ENCODE assay signal across 40 cellular contexts in the genomic region with DNA sequence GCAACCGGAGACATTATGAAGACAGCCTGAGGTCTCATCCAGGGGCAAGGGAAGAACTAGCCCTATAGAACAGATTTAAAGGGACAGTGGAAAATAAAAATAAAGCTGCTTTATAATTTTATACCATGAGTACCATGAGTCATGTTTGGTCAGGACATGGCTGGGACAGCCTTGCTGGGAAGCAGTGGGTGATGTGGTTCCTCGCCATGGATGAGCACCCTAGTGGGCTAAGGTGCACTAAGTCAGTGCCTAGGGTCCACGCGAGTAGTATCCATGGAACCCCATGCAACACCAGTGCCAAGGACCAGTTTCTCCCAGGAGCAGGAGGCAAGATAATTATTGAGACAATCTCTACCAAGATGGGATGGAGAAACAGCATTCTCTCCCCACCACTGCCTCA.
"Had no signal": no experiment of that assay in that cellular context is flagged by ENCODE, and none has a peak within 500 bp of the region (broad histone marks: within the 10 kb centered on the region; RNA-seq: fewer than 3 reads in every experiment).

No MANE protein-coding gene starts in this region.

- H3K4me1 Mint-ChIP-seq: activated naive CD4-positive, alpha-beta T cell treated with anti-CD3 and anti-CD28 coated beads, Interleukin-2, amount 10 ng/mL, durations not matched to agents 7 days and 5 days; activated naive CD4-positive, alpha-beta T cell treated with anti-CD3 and anti-CD28 coated beads, Interleukin-2, amount 50 U/mL, for 24 hours; activated naive CD8-positive, alpha-beta T cell treated with anti-CD3 and anti-CD28 coated beads for 36 hours; activated naive CD8-positive, alpha-beta T cell treated with anti-CD3 and anti-CD28 coated beads, Interleukin-2, amount 10 ng/mL, durations not matched to agents 7 days and 5 days; activated naive CD8-positive, alpha-beta T cell treated with anti-CD3 and anti-CD28 coated beads, Interleukin-2, amount 50 U/mL, for 24 hours; activated T-helper 17 cell treated with anti-CD3 and anti-CD28 coated beads, Interleukin-2, amount 50 U/mL, for 72 hours; brain; central memory CD8-positive, alpha-beta T cell had no signal

- H3K4me3 ChIP-seq: adrenal gland, ascending aorta, body of pancreas, breast epithelium, cardiac muscle cell had no signal

- H3K36me3 Mint-ChIP-seq: activated naive CD4-positive, alpha-beta T cell treated with anti-CD3 and anti-CD28 coated beads, Interleukin-2, amount 10 ng/mL, durations not matched to agents 7 days and 5 days; activated naive CD4-positive, alpha-beta T cell treated with anti-CD3 and anti-CD28 coated beads, Interleukin-2, amount 50 U/mL, for 24 hours; activated naive CD8-positive, alpha-beta T cell; activated naive CD8-positive, alpha-beta T cell treated with anti-CD3 and anti-CD28 coated beads for 36 hours; activated naive CD8-positive, alpha-beta T cell treated with anti-CD3 and anti-CD28 coated beads, Interleukin-2, amount 10 ng/mL, durations not matched to agents 7 days and 5 days had no signal

- H3K27ac ChIP-seq: adrenal gland, ascending aorta, body of pancreas, brain microvascular endothelial cell, breast epithelium, cardiac muscle cell had no signal

- ATAC-seq: activated naive CD4-positive, alpha-beta T cell treated with anti-CD3 and anti-CD28 coated beads, Interleukin-2, amount 50 U/mL, for 72 hours; activated naive CD8-positive, alpha-beta T cell treated with anti-CD3 and anti-CD28 coated beads, Interleukin-2, amount 50 U/mL, for 24 hours; activated T-cell treated with anti-CD3 and anti-CD28 coated beads, Interleukin-2, amount 50 U/mL, for 4 hours; activated T-cell treated with anti-CD3 and anti-CD28 coated beads, Interleukin-2, amount 50 U/mL, for 72 hours; activated T-helper 17 cell treated with anti-CD3 and anti-CD28 coated beads, Interleukin-2, amount 50 U/mL, for 72 hours; body of pancreas had no signal

- DNase-seq: activated effector memory CD4-positive, alpha-beta T cell treated with anti-CD3 and anti-CD28 coated beads, Interleukin-2, amount 50 U/mL, for 16 hours; activated effector memory CD4-positive, alpha-beta T cell treated with Interleukin-2 at 50 U/mL for 16 hours; activated gamma-delta T cell; activated gamma-delta T cell treated with Interleukin-2 at 50 U/mL for 16 hours; activated naive CD4-positive, alpha-beta T cell; activated naive CD4-positive, alpha-beta T cell treated with anti-CD3 and anti-CD28 coated beads for 36 hours; activated naive CD4-positive, alpha-beta T cell treated with anti-CD3 and anti-CD28 coated beads, Interleukin-2, amount 10 ng/mL, durations not matched to agents 7 days and 5 days; activated naive CD4-positive, alpha-beta T cell treated with anti-CD3 and anti-CD28 coated beads, Interleukin-2, amount 50 U/mL, for 16 hours; activated naive CD4-positive, alpha-beta T cell treated with Interleukin-2 at 50 U/mL for 16 hours; activated naive CD8-positive, alpha-beta T cell treated with anti-CD3 and anti-CD28 coated beads for 36 hours; activated naive CD8-positive, alpha-beta T cell treated with anti-CD3 and anti-CD28 coated beads, Interleukin-2, amount 10 ng/mL, durations not matched to agents 7 days and 5 days; activated naive CD8-positive, alpha-beta T cell treated with anti-CD3 and anti-CD28 coated beads, Interleukin-2, amount 50 U/mL, for 24 hours; activated T-cell treated with anti-CD3 and anti-CD28 coated beads, Interleukin-2, amount 50 U/mL, for 1 hour; activated T-cell treated with anti-CD3 and anti-CD28 coated beads, Interleukin-2, amount 50 U/mL, for 24 hours; activated T-cell treated with anti-CD3 and anti-CD28 coated beads, Interleukin-2, amount 50 U/mL, for 4 hours; activated T-cell treated with anti-CD3 and anti-CD28 coated beads, Interleukin-2, amount 50 U/mL, for 48 hours; activated T-cell treated with anti-CD3 and anti-CD28 coated beads, Interleukin-2, amount 50 U/mL, for 72 hours; adrenal gland; amniotic stem cell; amygdala; anterior cingulate cortex; aorta; body of pancreas; brain microvascular endothelial cell; caudate nucleus; central memory CD4-positive, alpha-beta T cell; cerebellar nuclear complex had no signal

- H3K27ac Mint-ChIP-seq: activated naive CD4-positive, alpha-beta T cell treated with anti-CD3 and anti-CD28 coated beads for 36 hours; activated naive CD4-positive, alpha-beta T cell treated with anti-CD3 and anti-CD28 coated beads, Interleukin-2, amount 10 ng/mL, durations not matched to agents 7 days and 5 days; activated naive CD4-positive, alpha-beta T cell treated with anti-CD3 and anti-CD28 coated beads, Interleukin-2, amount 50 U/mL, for 24 hours; activated naive CD4-positive, alpha-beta T cell treated with anti-CD3 and anti-CD28 coated beads, Interleukin-2, amount 50 U/mL, for 72 hours; activated naive CD8-positive, alpha-beta T cell; activated naive CD8-positive, alpha-beta T cell treated with anti-CD3 and anti-CD28 coated beads for 36 hours; activated naive CD8-positive, alpha-beta T cell treated with anti-CD3 and anti-CD28 coated beads, Interleukin-2, amount 10 ng/mL, durations not matched to agents 7 days and 5 days; activated naive CD8-positive, alpha-beta T cell treated with anti-CD3 and anti-CD28 coated beads, Interleukin-2, amount 50 U/mL, for 24 hours; activated T-cell treated with anti-CD3 and anti-CD28 coated beads, Interleukin-2, amount 50 U/mL, for 24 hours; activated T-cell treated with anti-CD3 and anti-CD28 coated beads, Interleukin-2, amount 50 U/mL, for 72 hours; activated T-helper 1 cell treated with anti-CD3 and anti-CD28 coated beads, Interleukin-12 subunit alpha, Interleukin-12 subunit beta, Interleukin-2, Interleukin-4 antibody, amounts not matched to agents 30 ng/mL and 10 ng/mL and 1 ng/mL, durations not matched to agents 14 hours and 24 hours and 36 hours; activated T-helper 17 cell treated with anti-CD3 and anti-CD28 coated beads, Interleukin-2, amount 50 U/mL, for 72 hours; activated T-helper 2 cell treated with anti-CD3 and anti-CD28 coated beads, Interferon-gamma antibody, Interleukin-2, Interleukin-4, amounts not matched to agents 10 μg/mL and 5 μg/mL and 100 μg/mL, durations not matched to agents 14 hours and 24 hours and 36 hours; brain had no signal

- H3K27me3 ChIP-seq: adrenal gland, ascending aorta, body of pancreas, brain microvascular endothelial cell, breast epithelium, cardiac muscle cell had no signal

- FAIRE-seq: astrocyte, bronchial epithelial cell had no signal

- H3K9me3 ChIP-seq: adrenal gland, ascending aorta, body of pancreas, breast epithelium had no signal

- H3K4me1 ChIP-seq: adrenal gland, ascending aorta, body of pancreas, breast epithelium had no signal

- H3K4me3 Mint-ChIP-seq: activated naive CD4-positive, alpha-beta T cell treated with anti-CD3 and anti-CD28 coated beads for 36 hours; activated naive CD4-positive, alpha-beta T cell treated with anti-CD3 and anti-CD28 coated beads, Interleukin-2, amount 10 ng/mL, durations not matched to agents 7 days and 5 days; activated naive CD4-positive, alpha-beta T cell treated with anti-CD3 and anti-CD28 coated beads, Interleukin-2, amount 50 U/mL, for 24 hours; activated naive CD8-positive, alpha-beta T cell; activated naive CD8-positive, alpha-beta T cell treated with anti-CD3 and anti-CD28 coated beads for 36 hours; activated naive CD8-positive, alpha-beta T cell treated with anti-CD3 and anti-CD28 coated beads, Interleukin-2, amount 10 ng/mL, durations not matched to agents 7 days and 5 days; activated naive CD8-positive, alpha-beta T cell treated with anti-CD3 and anti-CD28 coated beads, Interleukin-2, amount 50 U/mL, for 24 hours; activated T-cell treated with anti-CD3 and anti-CD28 coated beads, Interleukin-2, amount 50 U/mL, for 24 hours; activated T-cell treated with anti-CD3 and anti-CD28 coated beads, Interleukin-2, amount 50 U/mL, for 4 hours; activated T-cell treated with anti-CD3 and anti-CD28 coated beads, Interleukin-2, amount 50 U/mL, for 72 hours; activated T-helper 1 cell treated with anti-CD3 and anti-CD28 coated beads, Interleukin-12 subunit alpha, Interleukin-12 subunit beta, Interleukin-2, Interleukin-4 antibody, amounts not matched to agents 30 ng/mL and 10 ng/mL and 1 ng/mL, durations not matched to agents 14 hours and 24 hours and 36 hours; activated T-helper 17 cell treated with anti-CD3 and anti-CD28 coated beads, Interleukin-2, amount 50 U/mL, for 72 hours; brain; central memory CD8-positive, alpha-beta T cell had no signal

- H3K9me3 Mint-ChIP-seq: activated naive CD4-positive, alpha-beta T cell treated with anti-CD3 and anti-CD28 coated beads, Interleukin-2, amount 10 ng/mL, durations not matched to agents 7 days and 5 days; activated naive CD4-positive, alpha-beta T cell treated with anti-CD3 and anti-CD28 coated beads, Interleukin-2, amount 50 U/mL, for 24 hours; activated naive CD8-positive, alpha-beta T cell treated with anti-CD3 and anti-CD28 coated beads for 36 hours; activated T-cell treated with anti-CD3 and anti-CD28 coated beads, Interleukin-2, amount 50 U/mL, for 24 hours; activated T-helper 1 cell treated with anti-CD3 and anti-CD28 coated beads, Interleukin-12 subunit alpha, Interleukin-12 subunit beta, Interleukin-2, Interleukin-4 antibody, amounts not matched to agents 30 ng/mL and 10 ng/mL and 1 ng/mL, durations not matched to agents 14 hours and 24 hours and 36 hours; activated T-helper 17 cell treated with anti-CD3 and anti-CD28 coated beads, Interleukin-2, amount 50 U/mL, for 72 hours; central memory CD8-positive, alpha-beta T cell had no signal
